14 cellular contexts compared by ENCODE assay signal in the genomic region with DNA sequence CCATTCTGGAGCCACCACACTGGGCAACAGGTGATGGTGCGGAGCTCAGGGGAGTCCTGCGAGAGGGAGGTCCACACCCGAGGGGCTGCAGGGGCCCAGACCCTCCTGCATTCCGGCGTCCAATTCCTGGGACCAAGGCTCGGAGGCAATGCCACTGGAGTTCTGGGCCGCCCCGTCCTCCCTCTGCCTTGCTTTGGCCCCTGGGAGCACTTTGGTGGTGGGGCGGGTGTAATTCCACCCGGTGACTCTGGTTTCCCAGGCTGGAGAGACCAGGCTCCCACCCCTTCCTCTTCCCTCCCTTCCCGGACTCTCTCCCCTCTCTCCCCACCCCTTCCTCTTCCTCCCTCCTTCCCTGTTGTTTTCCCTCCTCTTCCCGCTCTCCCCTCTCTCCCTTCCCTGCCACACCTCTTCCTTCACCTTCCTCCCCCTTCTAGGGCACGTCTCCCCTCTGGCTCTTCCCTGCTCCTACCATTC. TPM values are rescaled to one million over a fixed set of nuclear protein-coding genes. Genes with fewer than 3 reads are reported as not detected.
DNase-seq lines count a peak whose midpoint lies in the region; ATAC-seq and TF ChIP-seq lines count a peak whose summit lies in the region.
"Had no signal": no experiment of that assay in that cellular context is flagged by ENCODE, and none has a peak within 500 bp of the region (broad histone marks: within the 10 kb centered on the region; RNA-seq: fewer than 3 reads in every experiment).

No MANE protein-coding gene starts in this region.

- H3K4me3 Mint-ChIP-seq in Caco-2 (ENCODE audit: unreplicated experiment) (peak overlapping the region; percentile 67), mesothelial cell of epicardium (peak overlapping the region; percentile 66)
- peak overlapping the region; percentile 50 for H3K4me3 Mint-ChIP-seq in activated naive CD8-positive, alpha-beta T cell treated with anti-CD3 and anti-CD28 coated beads, Interleukin-2, amount 10 ng/mL, durations not matched to agents 7 days and 5 days

- no TSS peak for BruUV-seq in Caco-2 (replicated peaks; lab: Mats Ljungman, UMichigan)

- WGBS in stomach, 5 donors, result 75 to 82% (median 79%) methylated on average over 11 to 13 of the region's 13 CpGs

- H3K9me3 ChIP-seq in BLaER1 (no peaks in the 10 kb centered on the region), Caco-2 (no peaks in the 10 kb centered on the region), stomach (no peaks in the 10 kb centered on the region)
- H3K9me3 ChIP-seq: thyroid gland had no signal

- TF ChIP-seq CTCF in Caco-2 (IDR thresholded peaks at IDR 0.05; ENCODE audit: insufficient read depth in 1 of 2, low read depth in 1 of 2, low read length in 1 of 2, severe bottlenecking in 1 of 2, unreplicated experiment in 1 of 2) (no peak), mesothelial cell of epicardium (IDR thresholded peaks at IDR 0.05; ENCODE audit: unreplicated experiment) (no peak), stomach (IDR thresholded peaks at IDR 0.05) (no peak)

- DNase-seq in Caco-2 (no peak), mesothelial cell of epicardium (ENCODE audit: low spot score in 2 of 2, unreplicated experiment in 2 of 2) (no peak), GM03348 (ENCODE audit: low spot score) (no peak), stomach (no peak), NCI-H446 (lab: John Stamatoyannopoulos, UW) (no peak)
- DNase-seq in activated naive CD8-positive, alpha-beta T cell treated with anti-CD3 and anti-CD28 coated beads, Interleukin-2, amount 10 ng/mL, durations not matched to agents 7 days and 5 days, result no peak
- DNase-seq: brain microvascular endothelial cell; effector CD8-positive, alpha-beta T cell; midbrain; NCI-H1105 treated with DMSO at 0.1 percent for 48 hours; NCI-H345 had no signal

- H3K36me3 ChIP-seq in BLaER1 (no peaks in the 10 kb centered on the region; the same call in 1 of the 2 replicates), Caco-2 (ENCODE audit: control insufficient read depth, insufficient read depth, low read length) (no peaks in the 10 kb centered on the region), stomach (peaks cover 0 to 17% (median 16%) of the 10 kb centered on the region in 4 donors)
- H3K36me3 ChIP-seq: brain microvascular endothelial cell, thyroid gland had no signal

- H3K4me1 ChIP-seq in BLaER1 (peaks cover 92% of the 10 kb centered on the region), Caco-2 (peaks cover 20% of the 10 kb centered on the region), stomach (peaks cover 0 to 46% (median 33%) of the 10 kb centered on the region in 4 donors)

- H3K27me3 ChIP-seq in BLaER1 (peaks cover 56% of the 10 kb centered on the region), Caco-2 (replicated peaks; ENCODE audit: control insufficient read depth, insufficient read depth, low read length) (no peaks in the 10 kb centered on the region), stomach (peaks cover 5 to 49% (median 17%) of the 10 kb centered on the region in 3 donors)
- H3K27me3 ChIP-seq: thyroid gland had no signal

- ATAC-seq in activated naive CD8-positive, alpha-beta T cell treated with anti-CD3 and anti-CD28 coated beads, Interleukin-2, amount 10 ng/mL, durations not matched to agents 7 days and 5 days (ENCODE audit: low read depth), result no peak

- H3K27ac Mint-ChIP-seq in Caco-2 (ENCODE audit: unreplicated experiment), result no peak overlapping the region
- no peak overlapping the region for H3K27ac Mint-ChIP-seq in activated naive CD8-positive, alpha-beta T cell treated with anti-CD3 and anti-CD28 coated beads, Interleukin-2, amount 10 ng/mL, durations not matched to agents 7 days and 5 days
- H3K27ac Mint-ChIP-seq in mesothelial cell of epicardium, result peak overlapping the region; percentile 13

- H3K27ac ChIP-seq in BLaER1 (no peak overlapping the region), stomach (no peak overlapping the region)
- H3K27ac ChIP-seq: brain microvascular endothelial cell had no signal

- no peak overlapping the region for H3K9ac ChIP-seq in BLaER1

- H3K4me3 ChIP-seq in BLaER1 (no peak overlapping the region), Caco-2 (ENCODE audit: low read depth, low read length) (peak overlapping the region; percentile 88; the same call in 1 of the 2 replicates), stomach (peak overlapping the region in 1 of 4 donors; percentile 75)

- no peak for TF ChIP-seq EP300 in stomach (IDR thresholded peaks at IDR 0.05)

- no peak for TF ChIP-seq POLR2A in stomach (IDR thresholded peaks at IDR 0.05)

- H3K36me3 Mint-ChIP-seq in Caco-2 (ENCODE audit: insufficient read depth, unreplicated experiment) (peaks cover 19% of the 10 kb centered on the region), mesothelial cell of epicardium (peaks cover 7% of the 10 kb centered on the region)
- H3K36me3 Mint-ChIP-seq in activated naive CD8-positive, alpha-beta T cell treated with anti-CD3 and anti-CD28 coated beads, Interleukin-2, amount 10 ng/mL, durations not matched to agents 7 days and 5 days, result no peaks in the 10 kb centered on the region

- H3K9me3 Mint-ChIP-seq in Caco-2 (ENCODE audit: unreplicated experiment) (no peaks in the 10 kb centered on the region), mesothelial cell of epicardium (no peaks in the 10 kb centered on the region)
- H3K9me3 Mint-ChIP-seq in activated naive CD8-positive, alpha-beta T cell treated with anti-CD3 and anti-CD28 coated beads, Interleukin-2, amount 10 ng/mL, durations not matched to agents 7 days and 5 days, result no peaks in the 10 kb centered on the region

- POLR2A ChIA-PET in Caco-2 (lab: Charles Lee), result no interaction called here
- POLR2A ChIA-PET in activated naive CD8-positive, alpha-beta T cell treated with anti-CD3 and anti-CD28 coated beads, Interleukin-2, amount 10 ng/mL, durations not matched to agents 7 days and 5 days (lab: Charles Lee), result no interaction called here

- H3K4me2 ChIP-seq in BLaER1, result peak overlapping the region; percentile 90

- H3K27me3 Mint-ChIP-seq in Caco-2 (ENCODE audit: insufficient read depth, unreplicated experiment), result no peaks in the 10 kb centered on the region
- H3K27me3 Mint-ChIP-seq in activated naive CD8-positive, alpha-beta T cell treated with anti-CD3 and anti-CD28 coated beads, Interleukin-2, amount 10 ng/mL, durations not matched to agents 7 days and 5 days, result peaks cover 6% of the 10 kb centered on the region
- H3K27me3 Mint-ChIP-seq in mesothelial cell of epicardium (ENCODE audit: low read depth), result peaks cover 31% of the 10 kb centered on the region

- intact Hi-C loops in Caco-2 (cut with micrococcal nuclease; ENCODE audit: unreplicated experiment), result no loop called here
- intact Hi-C loops in stomach (cut with DNase I; ENCODE audit: low total_unique reads), result loop anchor here (5.0 kb wide), 1 partner anchor 105 kb away; no protein-coding TSS in a partner anchor

- H3K4me1 Mint-ChIP-seq in Caco-2 (ENCODE audit: low read depth, unreplicated experiment), result peaks cover 21% of the 10 kb centered on the region
- H3K4me1 Mint-ChIP-seq in activated naive CD8-positive, alpha-beta T cell treated with anti-CD3 and anti-CD28 coated beads, Interleukin-2, amount 10 ng/mL, durations not matched to agents 7 days and 5 days, result peaks cover 8% of the 10 kb centered on the region
- H3K4me1 Mint-ChIP-seq in mesothelial cell of epicardium, result peaks cover 15% of the 10 kb centered on the region

- peaks cover 15% of the 10 kb centered on the region for H4K20me1 ChIP-seq in BLaER1

- CTCF ChIA-PET in Caco-2 (lab: Charles Lee), result no interaction called here

RNA-seq across cellular contexts. Expression of a gene that starts 1.9 kb away (rescaled TPM):
- 45.9 and 48.7 TPM in 2 replicates for total RNA-seq in Caco-2 (2022)
- total RNA-seq in activated naive CD8-positive, alpha-beta T cell treated with anti-CD3 and anti-CD28 coated beads, Interleukin-2, amount 10 ng/mL, durations not matched to agents 7 days and 5 days, result 10 to 100 TPM; 24.3 to 24.4 TPM
- total RNA-seq in mesothelial cell of epicardium, result 53.0 to 55.5 TPM (median 54.5 TPM) in 3 replicates
- 10 to 100 TPM; 11.1 to 55.8 (median 21.3) TPM for total RNA-seq in stomach
- 10 to 100 TPM; 23.7 to 38.8 (median 27.3) TPM for polyA plus RNA-seq in stomach

RNA-seq across cellular contexts. Expression of a gene that starts 33.0 kb away (rescaled TPM):
- total RNA-seq in Caco-2 (2022) (0.16 and 0.34 TPM in 2 replicates), mesothelial cell of epicardium (0.09 to 0.16 TPM (median 0.14 TPM) in 3 replicates), stomach (1 to 10 TPM in 1 of 5 donors, not detected in 4; 1.5 TPM)
- total RNA-seq in activated naive CD8-positive, alpha-beta T cell treated with anti-CD3 and anti-CD28 coated beads, Interleukin-2, amount 10 ng/mL, durations not matched to agents 7 days and 5 days, result not detected
- under 1 TPM in 2 of 3 donors, not detected in 1; 0.50 to 0.95 TPM for polyA plus RNA-seq in stomach
- polyA plus RNA-seq: BJ had no signal

RNA-seq across cellular contexts. Expression of a gene that starts 48.5 kb away (rescaled TPM):
- not detected in 2 replicates for total RNA-seq in Caco-2 (2022)
- not detected for total RNA-seq in activated naive CD8-positive, alpha-beta T cell treated with anti-CD3 and anti-CD28 coated beads, Interleukin-2, amount 10 ng/mL, durations not matched to agents 7 days and 5 days
- total RNA-seq in mesothelial cell of epicardium, result 0.16 to 0.42 TPM (median 0.18 TPM) in 3 replicates
- total RNA-seq in stomach, result under 1 TPM in 1 of 5 donors, not detected in 4; under 0.01 TPM
- polyA plus RNA-seq in stomach, result not detected
- polyA plus RNA-seq: BJ had no signal
